7 cellular contexts compared by ENCODE assay signal in the genomic region with DNA sequence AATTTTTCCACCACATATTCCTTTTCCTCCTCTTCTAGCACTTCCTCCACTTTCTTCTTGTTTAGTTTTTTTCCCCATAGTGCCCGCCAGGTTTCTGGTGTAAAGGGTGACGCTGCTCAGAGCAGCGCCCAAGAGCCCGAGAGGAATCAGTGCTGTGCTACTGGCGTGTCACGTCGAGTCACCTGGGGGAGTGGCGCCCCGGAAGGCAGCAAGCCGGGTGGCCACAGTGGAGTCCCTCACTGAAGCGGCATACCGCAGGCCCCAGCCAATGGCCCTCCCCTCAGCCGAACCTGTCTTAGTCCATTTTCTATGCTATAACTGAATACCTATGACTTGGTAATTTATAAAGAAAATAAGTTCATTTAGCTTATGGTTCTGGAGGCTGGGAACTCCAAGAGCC.
"Had no signal": no experiment of that assay in that cellular context is flagged by ENCODE, and none has a peak within 500 bp of the region (broad histone marks: within the 10 kb centered on the region; RNA-seq: fewer than 3 reads in every experiment).

No MANE protein-coding gene starts in this region.

- H3K9me3 Mint-ChIP-seq: HFFc6 had no signal

- H3K4me1 Mint-ChIP-seq: GM23338, H9 had no signal

- DNase-seq: GM23248, GOT3, H7, H9, HCEC 1CT, HFFc6 had no signal

- H3K4me3 Mint-ChIP-seq: GM23338, H9, HFFc6 had no signal

- H3K27ac Mint-ChIP-seq: GM23338, H9, HFFc6 had no signal
